ENCODE assay signal across 13 cellular contexts in the genomic region with DNA sequence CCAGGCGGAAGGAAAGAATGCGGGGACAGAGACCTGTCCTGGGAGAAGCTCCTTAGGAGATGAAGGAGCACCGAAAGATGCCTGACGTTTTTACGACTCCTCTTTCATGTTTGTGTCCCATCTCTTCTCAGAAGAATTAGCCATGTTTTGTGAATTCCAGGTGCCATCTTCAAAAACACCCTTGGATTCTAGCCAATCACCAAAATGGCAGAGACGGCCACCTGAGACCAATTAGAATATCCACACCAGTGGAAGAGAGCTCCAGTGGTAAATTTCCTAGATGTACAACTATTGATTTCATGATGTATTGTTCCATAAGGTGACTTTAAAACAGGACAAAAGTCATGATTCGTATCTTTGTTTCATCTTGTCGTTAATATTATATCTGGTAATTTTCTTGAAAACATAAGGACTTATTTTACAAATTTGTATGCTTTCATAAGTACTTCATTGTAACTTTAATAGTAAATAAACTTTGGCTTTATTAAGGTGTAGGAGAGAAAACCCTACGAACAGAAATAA.
"Had no signal": no experiment of that assay in that cellular context is flagged by ENCODE, and none has a peak within 500 bp of the region (broad histone marks: within the 10 kb centered on the region; RNA-seq: fewer than 3 reads in every experiment).

No MANE protein-coding gene starts in this region.

- H3K27me3 Mint-ChIP-seq: activated naive CD4-positive, alpha-beta T cell treated with anti-CD3 and anti-CD28 coated beads, Interleukin-2, amount 10 ng/mL, durations not matched to agents 7 days and 5 days; activated T-helper 17 cell treated with anti-CD3 and anti-CD28 coated beads, Interleukin-2, amount 50 U/mL, for 72 hours; naive thymus-derived CD8-positive, alpha-beta T cell; stimulated activated naive B cell treated with anti-CD40 and anti-IgM and Interleukin-4, amounts not matched to agents 10 μg/mL and 1 μg/mL and 100 μg/mL, for 72 hours had no signal

- H3K9me3 Mint-ChIP-seq: activated naive CD4-positive, alpha-beta T cell treated with anti-CD3 and anti-CD28 coated beads, Interleukin-2, amount 10 ng/mL, durations not matched to agents 7 days and 5 days; activated T-helper 17 cell treated with anti-CD3 and anti-CD28 coated beads, Interleukin-2, amount 50 U/mL, for 72 hours; naive thymus-derived CD8-positive, alpha-beta T cell; stimulated activated naive B cell treated with anti-CD40 and anti-IgM and Interleukin-4, amounts not matched to agents 10 μg/mL and 1 μg/mL and 100 μg/mL, for 72 hours had no signal

- H3K36me3 Mint-ChIP-seq: activated naive CD4-positive, alpha-beta T cell treated with anti-CD3 and anti-CD28 coated beads, Interleukin-2, amount 10 ng/mL, durations not matched to agents 7 days and 5 days; naive thymus-derived CD8-positive, alpha-beta T cell; stimulated activated naive B cell treated with anti-CD40 and anti-IgM and Interleukin-4, amounts not matched to agents 10 μg/mL and 1 μg/mL and 100 μg/mL, for 72 hours had no signal

- H3K27ac ChIP-seq: neutrophil, parathyroid adenoma, upper lobe of left lung had no signal

- H3K27me3 ChIP-seq: neutrophil, upper lobe of left lung had no signal

- H3K36me3 ChIP-seq: neutrophil, upper lobe of left lung had no signal

- H3K9ac ChIP-seq: parathyroid adenoma had no signal

- H3K9me3 ChIP-seq: neutrophil, upper lobe of left lung had no signal

- H3K4me3 Mint-ChIP-seq: activated naive CD4-positive, alpha-beta T cell treated with anti-CD3 and anti-CD28 coated beads, Interleukin-2, amount 10 ng/mL, durations not matched to agents 7 days and 5 days; activated T-helper 17 cell treated with anti-CD3 and anti-CD28 coated beads, Interleukin-2, amount 50 U/mL, for 72 hours; naive thymus-derived CD8-positive, alpha-beta T cell; stimulated activated naive B cell treated with anti-CD40 and anti-IgM and Interleukin-4, amounts not matched to agents 10 μg/mL and 1 μg/mL and 100 μg/mL, for 72 hours had no signal

- H3K27ac Mint-ChIP-seq: activated naive CD4-positive, alpha-beta T cell treated with anti-CD3 and anti-CD28 coated beads, Interleukin-2, amount 10 ng/mL, durations not matched to agents 7 days and 5 days; activated T-helper 17 cell treated with anti-CD3 and anti-CD28 coated beads, Interleukin-2, amount 50 U/mL, for 72 hours; stimulated activated naive B cell treated with anti-CD40 and anti-IgM and Interleukin-4, amounts not matched to agents 10 μg/mL and 1 μg/mL and 100 μg/mL, for 72 hours had no signal

- DNase-seq: activated CD4-positive, alpha-beta T cell treated with anti-CD3 and anti-CD28 coated beads, Interleukin-2, amount 50 U/mL, for 48 hours; activated CD4-positive, CD25-positive, alpha-beta regulatory T cell treated with anti-CD3 and anti-CD28 coated beads, Interleukin-2, amount 50 U/mL, for 72 hours; activated naive CD4-positive, alpha-beta T cell treated with anti-CD3 and anti-CD28 coated beads, Interleukin-2, amount 10 ng/mL, durations not matched to agents 7 days and 5 days; hippocampal formation; naive thymus-derived CD8-positive, alpha-beta T cell; stimulated activated CD4-positive, alpha-beta T cell treated with anti-CD3 and anti-CD28 coated beads, Interleukin-2, amount 100 ng/mL, for 48 hours; stimulated activated naive B cell treated with anti-CD40 and anti-IgM and Interleukin-4, amounts not matched to agents 10 μg/mL and 1 μg/mL and 100 μg/mL, for 72 hours; T-helper 1 cell; T1000 had no signal

- H3K4me1 ChIP-seq: parathyroid adenoma, upper lobe of left lung had no signal

- H3K4me1 Mint-ChIP-seq: activated naive CD4-positive, alpha-beta T cell treated with anti-CD3 and anti-CD28 coated beads, Interleukin-2, amount 10 ng/mL, durations not matched to agents 7 days and 5 days; activated T-helper 17 cell treated with anti-CD3 and anti-CD28 coated beads, Interleukin-2, amount 50 U/mL, for 72 hours had no signal

- H3K4me3 ChIP-seq: upper lobe of left lung had no signal

- ATAC-seq: activated T-helper 17 cell treated with anti-CD3 and anti-CD28 coated beads, Interleukin-2, amount 50 U/mL, for 72 hours; naive thymus-derived CD8-positive, alpha-beta T cell; stimulated activated naive B cell treated with anti-CD40 and anti-IgM and Interleukin-4, amounts not matched to agents 10 μg/mL and 1 μg/mL and 100 μg/mL, for 72 hours had no signal
